5 cellular contexts compared by ENCODE assay signal in genomic region chr16:89165685-89165987, GRCh38. TPM values are rescaled to one million over a fixed set of nuclear protein-coding genes. Genes with fewer than 3 reads are reported as not detected.
DNase-seq lines count a peak whose midpoint lies in the region; ATAC-seq and TF ChIP-seq lines count a peak whose summit lies in the region.
"Not testable (repeated sequence)": the region's sequence is repeated elsewhere in the genome, so short reads cannot be mapped to it uniquely, and the experiment has no call there.

No MANE protein-coding gene starts in this region.

- no CpG with 5 or more reads among the region's 11 CpGs for WGBS in mesenchymal stem cell
- no CpG with 5 or more reads among the region's 11 CpGs for WGBS in neuronal stem cell (ENCODE audit: extremely low coverage in 2 of 2, insufficient read length in 2 of 2, insufficient replicate concordance in 1 of 2), 2 donors

- H4K91ac ChIP-seq in mesenchymal stem cell (ENCODE audit: low read length); neuronal stem cell (ENCODE audit: low read depth, low read length, poor library complexity): not testable (repeated sequence)

- H2BK120ac ChIP-seq in mesenchymal stem cell (ENCODE audit: low read depth, low read length); neuronal stem cell (ENCODE audit: low read depth, low read length): not testable (repeated sequence)

- H2AK5ac ChIP-seq in mesenchymal stem cell (ENCODE audit: low read length, severe bottlenecking) = not testable (repeated sequence)
- H2AK5ac ChIP-seq in neuronal stem cell (ENCODE audit: low read depth, low read length) = peak overlapping the region; percentile 95

- peak overlapping the region; percentile 23 for H2BK15ac ChIP-seq in mesenchymal stem cell (ENCODE audit: low read depth, poor library complexity, severe bottlenecking)
- H2BK15ac ChIP-seq in neuronal stem cell (ENCODE audit: low read length) = peak overlapping the region; percentile 18

- not testable (repeated sequence) for H3K4me3 ChIP-seq in HEK293 (ENCODE audit: low read depth, low read length); mesenchymal stem cell (ENCODE audit: insufficient read depth in 1 of 2, low read depth in 1 of 2, low read length in 2 of 2); neuronal stem cell (ENCODE audit: low read length in 2 of 2)

- not testable (repeated sequence) for H4K8ac ChIP-seq in mesenchymal stem cell (ENCODE audit: low read length); neuronal stem cell (ENCODE audit: low read depth, low read length)

- POLR2A ChIA-PET in HEK293 (lab: Yijun Ruan, JAX) = not testable (repeated sequence)

- H3K9ac ChIP-seq in mesenchymal stem cell (ENCODE audit: low read length); neuronal stem cell (ENCODE audit: low read depth, low read length, poor library complexity): not testable (repeated sequence)

- not testable (repeated sequence) for H3K36me3 ChIP-seq in HEK293 (ENCODE audit: control insufficient read depth in 2 of 2, insufficient read depth in 1 of 2, low read length in 2 of 2); mesenchymal stem cell (ENCODE audit: control insufficient read depth in 1 of 2, insufficient read depth in 2 of 2, low read depth in 1 of 2, low read length in 2 of 2); neuronal stem cell (replicated peaks in 1 of 2; ENCODE audit: control insufficient read depth in 2 of 2, insufficient read depth in 2 of 2, low read length in 2 of 2)

- not testable (repeated sequence) for H3K23ac ChIP-seq in mesenchymal stem cell (ENCODE audit: low read length in 2 of 2); neuronal stem cell (ENCODE audit: low read depth, low read length, poor library complexity)

- H3K4me1 Mint-ChIP-seq in stimulated activated memory B cell treated with anti-CD40 and anti-IgM and Interleukin-4, amounts not matched to agents 10 μg/mL and 1 μg/mL and 100 μg/mL, for 72 hours = peaks cover 62% of the 10 kb centered on the region

- not testable (repeated sequence) for H3K79me1 ChIP-seq in mesenchymal stem cell (replicated peaks; ENCODE audit: low read length, poor library complexity, severe bottlenecking); neuronal stem cell (ENCODE audit: low read depth, low read length)

- H2BK12ac ChIP-seq in mesenchymal stem cell (ENCODE audit: low read length in 2 of 2) = not testable (repeated sequence)
- H2BK12ac ChIP-seq in neuronal stem cell (ENCODE audit: low read length) = peak overlapping the region; percentile 73

- H3K4ac ChIP-seq in mesenchymal stem cell (ENCODE audit: low read depth in 1 of 2, low read length in 2 of 2); neuronal stem cell (ENCODE audit: low read length): not testable (repeated sequence)

- not testable (repeated sequence) for H2AFZ ChIP-seq in mesenchymal stem cell (ENCODE audit: low read depth, low read length); neuronal stem cell (ENCODE audit: low read length)

- peaks cover 48% of the 10 kb centered on the region for H3K27me3 Mint-ChIP-seq in stimulated activated memory B cell treated with anti-CD40 and anti-IgM and Interleukin-4, amounts not matched to agents 10 μg/mL and 1 μg/mL and 100 μg/mL, for 72 hours

- H3K27ac Mint-ChIP-seq in stimulated activated memory B cell treated with anti-CD40 and anti-IgM and Interleukin-4, amounts not matched to agents 10 μg/mL and 1 μg/mL and 100 μg/mL, for 72 hours = peak overlapping the region; percentile 29

- not testable (repeated sequence) for H3K9me3 ChIP-seq in HEK293 (ENCODE audit: control insufficient read depth, insufficient read depth, low read depth, low read length); mesenchymal stem cell (ENCODE audit: control insufficient read depth, low read length); neuronal stem cell (replicated peaks in 1 of 2; ENCODE audit: control insufficient read depth in 2 of 2, insufficient read depth in 1 of 2, low read depth in 1 of 2, low read length in 2 of 2)

- not testable (repeated sequence) for H3K36me3 Mint-ChIP-seq in stimulated activated memory B cell treated with anti-CD40 and anti-IgM and Interleukin-4, amounts not matched to agents 10 μg/mL and 1 μg/mL and 100 μg/mL, for 72 hours

- H3K4me3 Mint-ChIP-seq in stimulated activated memory B cell treated with anti-CD40 and anti-IgM and Interleukin-4, amounts not matched to agents 10 μg/mL and 1 μg/mL and 100 μg/mL, for 72 hours = not testable (repeated sequence)

- not testable (repeated sequence) for TF ChIP-seq CTCF in HEK293 (tag by site-specific recombination; IDR thresholded peaks at IDR 0.05)

- DNase-seq in left kidney (ENCODE audit: low read depth, low spot score) = peak; percentile 71
- DNase-seq in mesenchymal stem cell; neuronal stem cell (ENCODE audit: low spot score): not testable (repeated sequence)

- H3K4me2 ChIP-seq in mesenchymal stem cell (ENCODE audit: low read length, poor library complexity, severe bottlenecking); neuronal stem cell (ENCODE audit: insufficient read depth, low read length, poor library complexity, severe bottlenecking): not testable (repeated sequence)

- H3K4me1 ChIP-seq in HEK293 (ENCODE audit: control insufficient read depth, insufficient read depth, low read length) = not testable (repeated sequence)
- H3K4me1 ChIP-seq in mesenchymal stem cell (ENCODE audit: control insufficient read depth, insufficient read depth, low read depth, low read length) (peaks cover 10% of the 10 kb centered on the region), neuronal stem cell (ENCODE audit: control insufficient read depth in 2 of 2, insufficient read depth in 1 of 2, low read depth in 1 of 2, low read length in 2 of 2) (peaks cover 10 to 15% of the 10 kb centered on the region in 2 donors)

- not testable (repeated sequence) for H3K9me3 Mint-ChIP-seq in stimulated activated memory B cell treated with anti-CD40 and anti-IgM and Interleukin-4, amounts not matched to agents 10 μg/mL and 1 μg/mL and 100 μg/mL, for 72 hours

- H3K18ac ChIP-seq in mesenchymal stem cell (ENCODE audit: low read depth in 1 of 2, low read length in 2 of 2); neuronal stem cell (ENCODE audit: low read length): not testable (repeated sequence)

- H3K27me3 ChIP-seq in mesenchymal stem cell (ENCODE audit: control insufficient read depth in 1 of 2, insufficient read depth in 1 of 2, low read length in 2 of 2) (peaks cover 21 to 68% of the 10 kb centered on the region in 2 experiments), neuronal stem cell (ENCODE audit: control insufficient read depth in 3 of 3, insufficient read depth in 3 of 3, low read depth in 1 of 3, low read length in 3 of 3) (peaks cover 2 to 28% (median 11%) of the 10 kb centered on the region in 3 experiments)

- not testable (repeated sequence) for H3K27ac ChIP-seq in HEK293 (ENCODE audit: extremely low read depth, low read depth, low read length); mesenchymal stem cell (ENCODE audit: low read length, poor library complexity, severe bottlenecking); neuronal stem cell (replicated peaks; ENCODE audit: low read length)

- ATAC-seq in stimulated activated memory B cell treated with anti-CD40 and anti-IgM and Interleukin-4, amounts not matched to agents 10 μg/mL and 1 μg/mL and 100 μg/mL, for 72 hours = not testable (repeated sequence)

- H3K14ac ChIP-seq in mesenchymal stem cell (ENCODE audit: low read length in 2 of 2); neuronal stem cell (ENCODE audit: low read length): not testable (repeated sequence)

- H2BK5ac ChIP-seq in mesenchymal stem cell (ENCODE audit: low read depth, low read length, poor library complexity, severe bottlenecking); neuronal stem cell (ENCODE audit: low read length): not testable (repeated sequence)

- CTCF ChIA-PET in HEK293 (lab: Yijun Ruan, JAX) = not testable (repeated sequence)

TF ChIP-seq in HEK293, 187 proteins besides CTCF, POLR2A, EP300 and RAD21:
- TF ChIP-seq ZFHX2 (tag by site-specific recombination; conservative IDR thresholded peaks at IDR 0.05) (peak; percentile 22; the same call in 1 of the 2 replicates), EGR2 (tag by site-specific recombination; IDR thresholded peaks at IDR 0.05; ENCODE audit: low read depth) (0 out of 2 replicates have a peak, but pooled peaks have one; percentile 24)

RNA-seq across cellular contexts. Expression of gene CDH15, which starts 5.9 kb away (rescaled TPM):
- 0.43 TPM for polyA plus RNA-seq in mesenchymal stem cell (2013, experiment 1 of 2)
- polyA plus RNA-seq in mesenchymal stem cell (2013, experiment 2 of 2) = 0.37 TPM
- polyA plus RNA-seq in neuronal stem cell (2013, experiment 1 of 2) = 0.03 TPM
- polyA plus RNA-seq in neuronal stem cell (2013, experiment 2 of 2) = 0.03 TPM

RNA-seq across cellular contexts. Expression of gene SLC22A31, which starts 34.7 kb away (rescaled TPM):
- 0.99 TPM for polyA plus RNA-seq in mesenchymal stem cell (2013, experiment 1 of 2)
- polyA plus RNA-seq in mesenchymal stem cell (2013, experiment 2 of 2) = 1.00 TPM
- 0.67 TPM for polyA plus RNA-seq in neuronal stem cell (2013, experiment 1 of 2)
- 0.97 TPM for polyA plus RNA-seq in neuronal stem cell (2013, experiment 2 of 2)

RNA-seq across cellular contexts. Expression of gene ZNF778, which starts 51.9 kb away (rescaled TPM):
- 3.8 TPM for polyA plus RNA-seq in mesenchymal stem cell (2013, experiment 1 of 2)
- polyA plus RNA-seq in mesenchymal stem cell (2013, experiment 2 of 2) = 4.3 TPM
- polyA plus RNA-seq in neuronal stem cell (2013, experiment 1 of 2) = 7.7 TPM
- 8.7 TPM for polyA plus RNA-seq in neuronal stem cell (2013, experiment 2 of 2)
